ENCODE assay signal across 1 cellular context in the genomic region with DNA sequence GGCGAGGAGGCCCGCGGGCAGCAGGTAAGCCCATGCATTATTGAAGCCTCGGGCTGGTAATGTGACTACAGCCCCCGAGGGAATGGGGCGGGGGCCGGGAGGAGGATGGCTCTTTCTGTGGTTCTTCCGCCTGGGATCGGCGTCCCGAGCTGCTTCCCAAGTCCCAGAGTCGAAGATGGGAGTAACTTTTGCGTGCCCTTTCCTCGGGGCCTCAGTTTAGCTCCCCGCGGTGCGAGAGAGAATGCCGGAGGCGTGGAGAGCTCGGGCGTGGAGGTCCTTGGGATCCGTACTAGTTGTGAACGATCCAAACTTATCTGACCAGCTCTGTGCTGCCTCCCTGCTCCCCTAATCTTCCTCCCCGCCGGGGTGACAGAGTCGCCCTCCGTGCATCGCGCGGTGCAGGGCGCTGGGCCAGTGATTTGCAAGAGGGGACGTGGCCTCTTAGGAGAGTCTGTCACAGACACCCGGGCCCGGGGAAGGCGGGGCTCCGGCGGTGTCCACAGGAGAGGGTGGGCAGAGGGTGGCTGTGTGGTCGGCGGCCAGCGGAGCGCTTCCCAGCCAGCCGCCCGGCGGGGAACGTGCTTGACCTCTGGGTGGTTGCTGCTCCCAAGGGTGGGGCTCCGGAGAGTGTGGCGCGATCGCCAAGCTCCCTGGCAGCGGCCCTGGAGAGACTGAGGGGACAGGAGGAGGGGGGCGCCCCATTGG.
TF ChIP-seq lines count a peak whose summit lies in the region.

No MANE protein-coding gene starts in this region.

TF ChIP-seq in HepG2, 621 proteins besides CTCF, POLR2A, EP300 and RAD21 (continued from another document and continues in another):
- TF ChIP-seq, protein P1, sequence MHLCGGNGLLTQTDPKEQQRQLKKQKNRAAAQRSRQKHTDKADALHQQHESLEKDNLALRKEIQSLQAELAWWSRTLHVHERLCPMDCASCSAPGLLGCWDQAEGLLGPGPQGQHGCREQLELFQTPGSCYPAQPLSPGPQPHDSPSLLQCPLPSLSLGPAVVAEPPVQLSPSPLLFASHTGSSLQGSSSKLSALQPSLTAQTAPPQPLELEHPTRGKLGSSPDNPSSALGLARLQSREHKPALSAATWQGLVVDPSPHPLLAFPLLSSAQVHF (CRISPR knock-in tag; IDR thresholded peaks at IDR 0.05): no peak
- TF ChIP-seq JDP2 (CRISPR knock-in tag; IDR thresholded peaks at IDR 0.05; ENCODE audit: borderline replicate concordance): no peak
- no peak for TF ChIP-seq GPN1 (CRISPR knock-in tag; IDR thresholded peaks at IDR 0.05; ENCODE audit: borderline replicate concordance)
- TF ChIP-seq FOXP1 (IDR thresholded peaks at IDR 0.05): no peak
- 0 out of 2 replicates have a peak, but pooled peaks have one; percentile 26 for TF ChIP-seq FOXP1 (CRISPR knock-in tag; IDR thresholded peaks at IDR 0.05)
- TF ChIP-seq MTF2 (CRISPR knock-in tag; IDR thresholded peaks at IDR 0.05; ENCODE audit: borderline replicate concordance): no peak
- TF ChIP-seq MXI1 (IDR thresholded peaks at IDR 0.05; ENCODE audit: borderline replicate concordance, low read depth, low read length): peak; percentile 34; the same call in 1 of the 3 replicates
- TF ChIP-seq ZFP62 (CRISPR knock-in tag; IDR thresholded peaks at IDR 0.05): no peak
- no peak for TF ChIP-seq PAWR (CRISPR knock-in tag; IDR thresholded peaks at IDR 0.05; ENCODE audit: borderline replicate concordance)
- TF ChIP-seq, protein P2, sequence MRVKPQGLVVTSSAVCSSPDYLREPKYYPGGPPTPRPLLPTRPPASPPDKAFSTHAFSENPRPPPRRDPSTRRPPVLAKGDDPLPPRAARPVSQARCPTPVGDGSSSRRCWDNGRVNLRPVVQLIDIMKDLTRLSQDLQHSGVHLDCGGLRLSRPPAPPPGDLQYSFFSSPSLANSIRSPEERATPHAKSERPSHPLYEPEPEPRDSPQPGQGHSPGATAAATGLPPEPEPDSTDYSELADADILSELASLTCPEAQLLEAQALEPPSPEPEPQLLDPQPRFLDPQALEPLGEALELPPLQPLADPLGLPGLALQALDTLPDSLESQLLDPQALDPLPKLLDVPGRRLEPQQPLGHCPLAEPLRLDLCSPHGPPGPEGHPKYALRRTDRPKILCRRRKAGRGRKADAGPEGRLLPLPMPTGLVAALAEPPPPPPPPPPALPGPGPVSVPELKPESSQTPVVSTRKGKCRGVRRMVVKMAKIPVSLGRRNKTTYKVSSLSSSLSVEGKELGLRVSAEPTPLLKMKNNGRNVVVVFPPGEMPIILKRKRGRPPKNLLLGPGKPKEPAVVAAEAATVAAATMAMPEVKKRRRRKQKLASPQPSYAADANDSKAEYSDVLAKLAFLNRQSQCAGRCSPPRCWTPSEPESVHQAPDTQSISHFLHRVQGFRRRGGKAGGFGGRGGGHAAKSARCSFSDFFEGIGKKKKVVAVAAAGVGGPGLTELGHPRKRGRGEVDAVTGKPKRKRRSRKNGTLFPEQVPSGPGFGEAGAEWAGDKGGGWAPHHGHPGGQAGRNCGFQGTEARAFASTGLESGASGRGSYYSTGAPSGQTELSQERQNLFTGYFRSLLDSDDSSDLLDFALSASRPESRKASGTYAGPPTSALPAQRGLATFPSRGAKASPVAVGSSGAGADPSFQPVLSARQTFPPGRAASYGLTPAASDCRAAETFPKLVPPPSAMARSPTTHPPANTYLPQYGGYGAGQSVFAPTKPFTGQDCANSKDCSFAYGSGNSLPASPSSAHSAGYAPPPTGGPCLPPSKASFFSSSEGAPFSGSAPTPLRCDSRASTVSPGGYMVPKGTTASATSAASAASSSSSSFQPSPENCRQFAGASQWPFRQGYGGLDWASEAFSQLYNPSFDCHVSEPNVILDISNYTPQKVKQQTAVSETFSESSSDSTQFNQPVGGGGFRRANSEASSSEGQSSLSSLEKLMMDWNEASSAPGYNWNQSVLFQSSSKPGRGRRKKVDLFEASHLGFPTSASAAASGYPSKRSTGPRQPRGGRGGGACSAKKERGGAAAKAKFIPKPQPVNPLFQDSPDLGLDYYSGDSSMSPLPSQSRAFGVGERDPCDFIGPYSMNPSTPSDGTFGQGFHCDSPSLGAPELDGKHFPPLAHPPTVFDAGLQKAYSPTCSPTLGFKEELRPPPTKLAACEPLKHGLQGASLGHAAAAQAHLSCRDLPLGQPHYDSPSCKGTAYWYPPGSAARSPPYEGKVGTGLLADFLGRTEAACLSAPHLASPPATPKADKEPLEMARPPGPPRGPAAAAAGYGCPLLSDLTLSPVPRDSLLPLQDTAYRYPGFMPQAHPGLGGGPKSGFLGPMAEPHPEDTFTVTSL (CRISPR knock-in tag; IDR thresholded peaks at IDR 0.05; ENCODE audit: borderline replicate concordance): no peak
- TF ChIP-seq, protein P3, sequence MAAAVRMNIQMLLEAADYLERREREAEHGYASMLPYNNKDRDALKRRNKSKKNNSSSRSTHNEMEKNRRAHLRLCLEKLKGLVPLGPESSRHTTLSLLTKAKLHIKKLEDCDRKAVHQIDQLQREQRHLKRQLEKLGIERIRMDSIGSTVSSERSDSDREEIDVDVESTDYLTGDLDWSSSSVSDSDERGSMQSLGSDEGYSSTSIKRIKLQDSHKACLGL (CRISPR knock-in tag; IDR thresholded peaks at IDR 0.05): peak; percentile 93
- peak; percentile 76 for TF ChIP-seq ZNF263 (CRISPR knock-in tag; IDR thresholded peaks at IDR 0.05)
- no peak for TF ChIP-seq E2F2 (CRISPR knock-in tag; IDR thresholded peaks at IDR 0.05; ENCODE audit: borderline replicate concordance)
- peak; percentile 51 for TF ChIP-seq TAF15 (IDR thresholded peaks at IDR 0.05; ENCODE audit: low read depth, low read length, poor library complexity, severe bottlenecking)
- TF ChIP-seq ELK4 (CRISPR knock-in tag; IDR thresholded peaks at IDR 0.05; ENCODE audit: borderline replicate concordance): no peak
- TF ChIP-seq ZBTB38 (CRISPR knock-in tag; IDR thresholded peaks at IDR 0.05): no peak
- 0 out of 2 replicates have a peak, but pooled peaks have one; percentile 24 for TF ChIP-seq PAX8 (CRISPR knock-in tag; IDR thresholded peaks at IDR 0.05; ENCODE audit: borderline replicate concordance)
- peak; percentile 78 for TF ChIP-seq KMT2B (CRISPR knock-in tag; IDR thresholded peaks at IDR 0.05)
- no peak for TF ChIP-seq ZUFSP (CRISPR knock-in tag; IDR thresholded peaks at IDR 0.05; ENCODE audit: borderline replicate concordance)
- no peak for TF ChIP-seq ZNF18 (CRISPR knock-in tag; IDR thresholded peaks at IDR 0.05; ENCODE audit: insufficient replicate concordance)
- TF ChIP-seq TBX3 (IDR thresholded peaks at IDR 0.05; ENCODE audit: borderline replicate concordance): no peak
- no peak for TF ChIP-seq SNRNP70 (IDR thresholded peaks at IDR 0.05; ENCODE audit: low read depth, low read length)
- TF ChIP-seq ZNF101 (CRISPR knock-in tag; IDR thresholded peaks at IDR 0.05; ENCODE audit: borderline replicate concordance, low read depth): no peak; the same call in 1 of the 2 replicates
- TF ChIP-seq ZNF841 (CRISPR knock-in tag; IDR thresholded peaks at IDR 0.05; ENCODE audit: borderline replicate concordance): no peak
- TF ChIP-seq ZNF678 (CRISPR knock-in tag; IDR thresholded peaks at IDR 0.05): peak; percentile 80; the same call in 1 of the 2 replicates
- TF ChIP-seq RFX1 (IDR thresholded peaks at IDR 0.05): no peak
- peak; percentile 59; the same call in 1 of the 2 replicates for TF ChIP-seq KDM5B (CRISPR knock-in tag; IDR thresholded peaks at IDR 0.05; ENCODE audit: borderline replicate concordance)
- TF ChIP-seq, protein P4, sequence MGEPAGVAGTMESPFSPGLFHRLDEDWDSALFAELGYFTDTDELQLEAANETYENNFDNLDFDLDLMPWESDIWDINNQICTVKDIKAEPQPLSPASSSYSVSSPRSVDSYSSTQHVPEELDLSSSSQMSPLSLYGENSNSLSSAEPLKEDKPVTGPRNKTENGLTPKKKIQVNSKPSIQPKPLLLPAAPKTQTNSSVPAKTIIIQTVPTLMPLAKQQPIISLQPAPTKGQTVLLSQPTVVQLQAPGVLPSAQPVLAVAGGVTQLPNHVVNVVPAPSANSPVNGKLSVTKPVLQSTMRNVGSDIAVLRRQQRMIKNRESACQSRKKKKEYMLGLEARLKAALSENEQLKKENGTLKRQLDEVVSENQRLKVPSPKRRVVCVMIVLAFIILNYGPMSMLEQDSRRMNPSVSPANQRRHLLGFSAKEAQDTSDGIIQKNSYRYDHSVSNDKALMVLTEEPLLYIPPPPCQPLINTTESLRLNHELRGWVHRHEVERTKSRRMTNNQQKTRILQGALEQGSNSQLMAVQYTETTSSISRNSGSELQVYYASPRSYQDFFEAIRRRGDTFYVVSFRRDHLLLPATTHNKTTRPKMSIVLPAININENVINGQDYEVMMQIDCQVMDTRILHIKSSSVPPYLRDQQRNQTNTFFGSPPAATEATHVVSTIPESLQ (CRISPR knock-in tag; conservative IDR thresholded peaks at IDR 0.05): no peak
- peak; percentile 24; the same call in 1 of the 2 replicates for TF ChIP-seq SMYD3 (CRISPR knock-in tag; IDR thresholded peaks at IDR 0.05)
- peak; percentile 61 for TF ChIP-seq RXRB (CRISPR knock-in tag; IDR thresholded peaks at IDR 0.05; ENCODE audit: borderline replicate concordance)
- TF ChIP-seq, protein P5, sequence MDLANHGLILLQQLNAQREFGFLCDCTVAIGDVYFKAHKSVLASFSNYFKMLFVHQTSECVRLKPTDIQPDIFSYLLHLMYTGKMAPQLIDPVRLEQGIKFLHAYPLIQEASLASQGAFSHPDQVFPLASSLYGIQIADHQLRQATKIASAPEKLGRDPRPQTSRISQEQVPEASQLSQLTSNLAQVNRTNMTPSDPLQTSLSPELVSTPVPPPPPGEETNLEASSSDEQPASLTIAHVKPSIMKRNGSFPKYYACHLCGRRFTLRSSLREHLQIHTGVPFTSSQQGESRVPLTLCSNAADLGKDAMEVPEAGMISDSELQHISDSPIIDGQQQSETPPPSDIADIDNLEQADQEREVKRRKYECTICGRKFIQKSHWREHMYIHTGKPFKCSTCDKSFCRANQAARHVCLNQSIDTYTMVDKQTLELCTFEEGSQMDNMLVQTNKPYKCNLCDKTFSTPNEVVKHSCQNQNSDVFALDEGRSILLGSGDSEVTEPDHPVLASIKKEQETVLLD (CRISPR knock-in tag; IDR thresholded peaks at IDR 0.05; ENCODE audit: low read depth): no peak
- TF ChIP-seq ZNF354B (CRISPR knock-in tag; IDR thresholded peaks at IDR 0.05): peak; percentile 91
- TF ChIP-seq LRRFIP1 (CRISPR knock-in tag; conservative IDR thresholded peaks at IDR 0.05): no peak
